ENCODE assay signal across 9 cellular contexts in the genomic region with DNA sequence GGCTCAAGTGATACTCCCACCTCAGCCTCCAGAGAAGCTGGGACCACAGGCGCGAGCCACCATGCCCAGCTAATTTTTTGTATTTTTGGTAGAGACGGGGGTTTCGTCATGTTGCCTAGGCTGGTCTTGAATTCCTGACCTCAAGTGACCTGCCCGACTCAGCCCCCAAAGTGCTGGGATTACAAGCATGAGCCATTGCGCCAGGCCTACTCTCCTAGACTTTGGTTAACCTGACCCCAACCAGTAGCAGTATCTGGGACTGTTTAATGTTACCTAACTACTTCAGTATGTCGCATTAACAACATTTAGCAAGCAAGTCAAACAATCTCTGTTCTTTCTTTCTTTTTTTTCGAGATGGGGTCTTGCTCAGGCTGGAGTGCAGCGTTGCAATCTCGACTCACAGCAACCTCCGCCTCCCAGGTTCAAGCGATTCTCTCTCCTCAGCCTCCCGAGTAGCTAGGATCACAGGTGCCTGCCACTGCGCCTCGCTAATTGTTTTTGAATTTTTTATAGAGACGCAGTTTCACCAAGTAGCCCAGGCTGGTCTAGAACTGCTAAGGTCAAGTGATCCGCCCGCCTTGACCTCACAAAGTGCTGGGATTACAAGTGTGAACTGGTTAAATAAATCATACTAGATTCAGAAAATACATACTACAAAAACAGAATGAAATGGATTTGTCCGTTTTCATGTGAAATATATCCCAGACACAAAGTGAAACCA. TPM values are rescaled to one million over a fixed set of nuclear protein-coding genes. Genes with fewer than 3 reads are reported as not detected.
DNase-seq lines count a peak whose midpoint lies in the region; ATAC-seq and TF ChIP-seq lines count a peak whose summit lies in the region.
"Had no signal": no experiment of that assay in that cellular context is flagged by ENCODE, and none has a peak within 500 bp of the region (broad histone marks: within the 10 kb centered on the region; RNA-seq: fewer than 3 reads in every experiment).

No MANE protein-coding gene starts in this region.

- H3K9ac ChIP-seq in iPS-20b (ENCODE audit: low read depth, low read length) (no peak overlapping the region; the same call in 1 of the 2 replicates), subcutaneous abdominal adipose tissue (ENCODE audit: low read length in 5 of 5) (peak overlapping the region in 3 of 5 donors; percentile 47 to 96 (median 91))

- H3K9me3 Mint-ChIP-seq in activated CD4-positive, alpha-beta T cell treated with anti-CD3 and anti-CD28 coated beads, Interleukin-2, amount 10 ng/mL, durations not matched to agents 7 days and 5 days: no peaks in the 10 kb centered on the region
- no peaks in the 10 kb centered on the region for H3K9me3 Mint-ChIP-seq in activated B cell treated with CpG ODN at 0.5 μM for 24 hours

- H3K4me3 ChIP-seq in iPS-20b (ENCODE audit: low read length) (peak overlapping the region; percentile 71), subcutaneous abdominal adipose tissue (ENCODE audit: low read depth in 1 of 5, low read length in 5 of 5) (peak overlapping the region; percentile 77 to 88 (median 84))

- CTCF ChIA-PET in activated CD4-positive, alpha-beta T cell treated with anti-CD3 and anti-CD28 coated beads, Interleukin-2, amount 10 ng/mL, durations not matched to agents 7 days and 5 days (lab: Charles Lee): interaction anchor here (1.6 kb wide), 1 partner anchor 12 kb away, joined by 3 read pairs; no protein-coding TSS in a partner anchor
- CTCF ChIA-PET in activated B cell treated with CpG ODN at 0.5 μM for 24 hours (lab: Charles Lee): interaction anchor here (0.7 kb wide), 1 partner anchor 436 kb away, joined by 3 read pairs; no protein-coding TSS in a partner anchor

- H3K4me1 Mint-ChIP-seq in activated CD4-positive, alpha-beta T cell treated with anti-CD3 and anti-CD28 coated beads, Interleukin-2, amount 10 ng/mL, durations not matched to agents 7 days and 5 days: peaks cover 44% of the 10 kb centered on the region
- H3K4me1 Mint-ChIP-seq in activated B cell treated with CpG ODN at 0.5 μM for 24 hours: peaks cover 30% of the 10 kb centered on the region

- H3K36me3 Mint-ChIP-seq in activated CD4-positive, alpha-beta T cell treated with anti-CD3 and anti-CD28 coated beads, Interleukin-2, amount 10 ng/mL, durations not matched to agents 7 days and 5 days (ENCODE audit: low read depth): peaks cover 11% of the 10 kb centered on the region
- peaks cover 7% of the 10 kb centered on the region for H3K36me3 Mint-ChIP-seq in activated B cell treated with CpG ODN at 0.5 μM for 24 hours (ENCODE audit: low read depth)

- H3K27me3 ChIP-seq in iPS-20b (ENCODE audit: insufficient read depth, low read length): no peaks in the 10 kb centered on the region
- no peaks in the 10 kb centered on the region for H3K27me3 ChIP-seq in subcutaneous abdominal adipose tissue (ENCODE audit: control insufficient read depth in 5 of 5, insufficient read depth in 4 of 5, low read length in 5 of 5)

- H3K27ac ChIP-seq in iPS-20b (ENCODE audit: low read length) (no peak overlapping the region), subcutaneous abdominal adipose tissue (ENCODE audit: low read depth, low read length) (peak overlapping the region; percentile 97)

- intact Hi-C loops in activated B cell treated with CpG ODN at 0.5 μM for 24 hours (cut with micrococcal nuclease): no loop called here

- TF ChIP-seq CTCF in activated B cell treated with CpG ODN at 0.5 μM for 24 hours (IDR thresholded peaks at IDR 0.05): no peak

- H3K4me1 ChIP-seq in iPS-20b (ENCODE audit: insufficient read depth, low read length): peaks cover 10% of the 10 kb centered on the region; the same call in 1 of the 2 replicates
- H3K4me1 ChIP-seq in subcutaneous abdominal adipose tissue (ENCODE audit: control insufficient read depth in 5 of 5, insufficient read depth in 5 of 5, low read length in 5 of 5): peaks cover 0 to 27% (median 21%) of the 10 kb centered on the region in 5 donors

- peak overlapping the region; percentile 87 for H3K4me3 Mint-ChIP-seq in activated CD4-positive, alpha-beta T cell treated with anti-CD3 and anti-CD28 coated beads, Interleukin-2, amount 10 ng/mL, durations not matched to agents 7 days and 5 days
- H3K4me3 Mint-ChIP-seq in activated B cell treated with CpG ODN at 0.5 μM for 24 hours: peak overlapping the region; percentile 90

- POLR2A ChIA-PET in activated CD4-positive, alpha-beta T cell treated with anti-CD3 and anti-CD28 coated beads, Interleukin-2, amount 10 ng/mL, durations not matched to agents 7 days and 5 days (lab: Charles Lee): no interaction called here
- POLR2A ChIA-PET in activated B cell treated with CpG ODN at 0.5 μM for 24 hours (lab: Charles Lee): no interaction called here

- H3K36me3 ChIP-seq in iPS-20b (ENCODE audit: insufficient read depth, low read depth, low read length) (no peaks in the 10 kb centered on the region), subcutaneous abdominal adipose tissue (ENCODE audit: control insufficient read depth in 5 of 5, insufficient read depth in 5 of 5, low read length in 5 of 5) (no peaks in the 10 kb centered on the region)

- H3K27me3 Mint-ChIP-seq in activated CD4-positive, alpha-beta T cell treated with anti-CD3 and anti-CD28 coated beads, Interleukin-2, amount 10 ng/mL, durations not matched to agents 7 days and 5 days: no peaks in the 10 kb centered on the region
- H3K27me3 Mint-ChIP-seq in activated B cell treated with CpG ODN at 0.5 μM for 24 hours: no peaks in the 10 kb centered on the region

- no peaks in the 10 kb centered on the region for H3K9me3 ChIP-seq in iPS-20b (ENCODE audit: insufficient read depth, low read depth, low read length)
- no peaks in the 10 kb centered on the region for H3K9me3 ChIP-seq in subcutaneous abdominal adipose tissue (ENCODE audit: control insufficient read depth in 5 of 5, low read length in 5 of 5)

- no peak for DNase-seq in activated CD4-positive, alpha-beta T cell treated with anti-CD3 and anti-CD28 coated beads, Interleukin-2, amount 10 ng/mL, durations not matched to agents 7 days and 5 days
- DNase-seq in activated CD4-positive, alpha-beta T cell treated with anti-CD3 and anti-CD28 coated beads, Interleukin-2, amount 50 U/mL, for 4 hours: no peak
- no peak for DNase-seq in activated B cell treated with CpG ODN at 0.5 μM for 24 hours
- no peak for DNase-seq in islet precursor cell
- DNase-seq: effector CD8-positive, alpha-beta T cell had no signal

- H3K27ac Mint-ChIP-seq in activated CD4-positive, alpha-beta T cell treated with anti-CD3 and anti-CD28 coated beads, Interleukin-2, amount 10 ng/mL, durations not matched to agents 7 days and 5 days: peak overlapping the region; percentile 91
- H3K27ac Mint-ChIP-seq in activated B cell treated with CpG ODN at 0.5 μM for 24 hours: no peak overlapping the region

- ATAC-seq in activated B cell treated with CpG ODN at 0.5 μM for 24 hours (ENCODE audit: low read depth) (no peak), HG03159 (IDR thresholded peaks at IDR 0.05; ENCODE audit: unreplicated experiment) (no peak), HG03342 (IDR thresholded peaks at IDR 0.05; ENCODE audit: unreplicated experiment) (no peak)

RNA-seq across cellular contexts. Expression of gene AK3, which starts 2.0 kb away (rescaled TPM):
- 10 to 100 TPM; 34.4 to 38.9 TPM for total RNA-seq in activated CD4-positive, alpha-beta T cell treated with anti-CD3 and anti-CD28 coated beads, Interleukin-2, amount 10 ng/mL, durations not matched to agents 7 days and 5 days
- total RNA-seq in activated B cell treated with CpG ODN at 0.5 μM for 24 hours: 14.5 and 16.9 TPM in 2 replicates

RNA-seq across cellular contexts. Expression of gene RCL1, which starts 53.7 kb away (rescaled TPM):
- total RNA-seq in activated CD4-positive, alpha-beta T cell treated with anti-CD3 and anti-CD28 coated beads, Interleukin-2, amount 10 ng/mL, durations not matched to agents 7 days and 5 days: 10 to 100 TPM; 13.6 to 17.3 TPM
- total RNA-seq in activated B cell treated with CpG ODN at 0.5 μM for 24 hours: 23.9 and 26.0 TPM in 2 replicates

RNA-seq across cellular contexts. Expression of gene CDC37L1, which starts 59.7 kb away (rescaled TPM):
- total RNA-seq in activated CD4-positive, alpha-beta T cell treated with anti-CD3 and anti-CD28 coated beads, Interleukin-2, amount 10 ng/mL, durations not matched to agents 7 days and 5 days: 10 to 100 TPM in 1 of 2 experiments, 1 to 10 TPM in 1; 9.2 to 10.7 TPM
- 12.3 and 14.7 TPM in 2 replicates for total RNA-seq in activated B cell treated with CpG ODN at 0.5 μM for 24 hours
